18 cellular contexts compared by ENCODE assay signal in genomic region chr1:10065760-10066159, GRCh38. TPM values are rescaled to one million over a fixed set of nuclear protein-coding genes. Genes with fewer than 3 reads are reported as not detected.
DNase-seq lines count a peak whose midpoint lies in the region; ATAC-seq and TF ChIP-seq lines count a peak whose summit lies in the region.
"Had no signal": no experiment of that assay in that cellular context is flagged by ENCODE, and none has a peak within 500 bp of the region (broad histone marks: within the 10 kb centered on the region; RNA-seq: fewer than 3 reads in every experiment).

No MANE protein-coding gene starts in this region.

- no peaks in the 10 kb centered on the region for H3K9me3 Mint-ChIP-seq in endothelial cell (ENCODE audit: unreplicated experiment)
- H3K9me3 Mint-ChIP-seq: activated naive CD8-positive, alpha-beta T cell treated with anti-CD3 and anti-CD28 coated beads, Interleukin-2, amount 50 U/mL, for 24 hours; CD8-positive, alpha-beta memory T cell; memory B cell; naive thymus-derived CD8-positive, alpha-beta T cell had no signal

- H3K27ac ChIP-seq in BLaER1 treated with 17β-estradiol and CSF1 and Interleukin-3, amounts not matched to agents 10 nM and 100 nM: peak overlapping the region in 2 of 11 experiments; percentile 76 to 77; a peak in 3 of 22 replicates
- H3K27ac ChIP-seq in Panc1 (ENCODE audit: low read length): peak overlapping the region; percentile 57; the same call in 1 of the 2 replicates
- H3K27ac ChIP-seq in rectal smooth muscle tissue (ENCODE audit: low read depth, low read length): peak overlapping the region; percentile 57

- no peak for TF ChIP-seq CTCF in Panc1 (IDR thresholded peaks at IDR 0.05)
- TF ChIP-seq CTCF in endothelial cell (IDR thresholded peaks at IDR 0.05; ENCODE audit: unreplicated experiment): no peak

- CTCF ChIA-PET in Panc1 (lab: Charles Lee): no interaction called here

- no TSS peak for BruUV-seq in Panc1 (replicated peaks; lab: Mats Ljungman, UMichigan)

- H3K36me3 ChIP-seq in BLaER1 treated with 17β-estradiol and CSF1 and Interleukin-3, amounts not matched to agents 10 nM and 100 nM: peaks cover 0 to 27% (median 4%) of the 10 kb centered on the region in 11 experiments; a peak in 6 of 22 replicates
- no peaks in the 10 kb centered on the region for H3K36me3 ChIP-seq in Panc1 (ENCODE audit: control insufficient read depth, insufficient read depth, low read length)
- no peaks in the 10 kb centered on the region for H3K36me3 ChIP-seq in rectal smooth muscle tissue (ENCODE audit: control insufficient read depth, insufficient read depth, low read length)
- H3K36me3 ChIP-seq: spleen had no signal

- no peaks in the 10 kb centered on the region for H3K9me3 ChIP-seq in BLaER1 treated with 17β-estradiol and CSF1 and Interleukin-3, amounts not matched to agents 10 nM and 100 nM (replicated peaks in 1 of 11)
- H3K9me3 ChIP-seq in Panc1 (ENCODE audit: control insufficient read depth, insufficient read depth, low read depth, low read length): no peaks in the 10 kb centered on the region
- H3K9me3 ChIP-seq: spleen had no signal

- H3K4me2 ChIP-seq in BLaER1 treated with 17β-estradiol and CSF1 and Interleukin-3, amounts not matched to agents 10 nM and 100 nM: peak overlapping the region in 6 of 11 experiments; percentile 83 to 90 (median 86); a peak in 11 of 22 replicates

- peaks cover 24% of the 10 kb centered on the region for H3K4me1 Mint-ChIP-seq in endothelial cell (ENCODE audit: unreplicated experiment)

- peaks cover 3% of the 10 kb centered on the region for H3K27me3 Mint-ChIP-seq in endothelial cell (ENCODE audit: unreplicated experiment)
- H3K27me3 Mint-ChIP-seq: activated naive CD8-positive, alpha-beta T cell treated with anti-CD3 and anti-CD28 coated beads, Interleukin-2, amount 50 U/mL, for 24 hours; CD8-positive, alpha-beta memory T cell; memory B cell; naive thymus-derived CD8-positive, alpha-beta T cell had no signal

- peak overlapping the region; percentile 78 for H3K27ac Mint-ChIP-seq in endothelial cell (ENCODE audit: unreplicated experiment)
- H3K27ac Mint-ChIP-seq: activated naive CD8-positive, alpha-beta T cell treated with anti-CD3 and anti-CD28 coated beads, Interleukin-2, amount 50 U/mL, for 24 hours; memory B cell had no signal

- no peak for DNase-seq in Panc1 (ENCODE audit: low read depth, low spot score)
- no peak for DNase-seq in endothelial cell (ENCODE audit: low spot score)
- DNase-seq in NCI-H748 (lab: John Stamatoyannopoulos, UW; ENCODE audit: unreplicated experiment): no peak
- DNase-seq in glomerular visceral epithelial cell (ENCODE audit: extremely low spot score): no peak
- DNase-seq: activated CD4-positive, alpha-beta T cell treated with anti-CD3 and anti-CD28 coated beads for 4 hours; activated effector memory CD4-positive, alpha-beta T cell treated with Interleukin-2 at 50 U/mL for 16 hours; activated naive CD8-positive, alpha-beta T cell treated with anti-CD3 and anti-CD28 coated beads, Interleukin-2, amount 50 U/mL, for 24 hours; CD8-positive, alpha-beta memory T cell; naive thymus-derived CD8-positive, alpha-beta T cell; NCI-H1694 treated with DMSO at 0.1 percent for 48 hours; RPMI8226; spleen had no signal

- H3K4me3 ChIP-seq in BLaER1 treated with 17β-estradiol and CSF1 and Interleukin-3, amounts not matched to agents 10 nM and 100 nM: no peak overlapping the region
- H3K4me3 ChIP-seq in Panc1 (ENCODE audit: low read depth in 2 of 2, low read length in 2 of 2) (no peak overlapping the region), rectal smooth muscle tissue (ENCODE audit: low read length) (no peak overlapping the region)

- POLR2A ChIA-PET in Panc1 (lab: Charles Lee): no interaction called here

- in situ Hi-C loops in Panc1 (cut with HindIII; ENCODE audit: low pct_unique_long_range_greater_than_20kb, low sequenced_read_pairs): no loop called here

- peaks cover 0 to 99% (median 49%) of the 10 kb centered on the region in 11 experiments; a peak in 16 of 22 replicates for H4K20me1 ChIP-seq in BLaER1 treated with 17β-estradiol and CSF1 and Interleukin-3, amounts not matched to agents 10 nM and 100 nM

- peaks cover 39 to 61% (median 52%) of the 10 kb centered on the region in 10 experiments for H3K4me1 ChIP-seq in BLaER1 treated with 17β-estradiol and CSF1 and Interleukin-3, amounts not matched to agents 10 nM and 100 nM
- H3K4me1 ChIP-seq in Panc1 (ENCODE audit: control insufficient read depth, insufficient read depth, low read length) (peaks cover 8% of the 10 kb centered on the region; the same call in 1 of the 2 replicates), rectal smooth muscle tissue (ENCODE audit: control insufficient read depth, insufficient read depth, low read length) (peaks cover 13% of the 10 kb centered on the region)

- intact Hi-C loops in Panc1 (cut with micrococcal nuclease; ENCODE audit: unreplicated experiment): no loop called here

- H3K9ac ChIP-seq in BLaER1 treated with 17β-estradiol and CSF1 and Interleukin-3, amounts not matched to agents 10 nM and 100 nM: no peak overlapping the region
- H3K9ac ChIP-seq in rectal smooth muscle tissue (ENCODE audit: low read length): no peak overlapping the region

- ATAC-seq in Panc1: no peak
- ATAC-seq in GM21723 (IDR thresholded peaks at IDR 0.05; ENCODE audit: unreplicated experiment): no peak
- no peak for ATAC-seq in HG02623 (IDR thresholded peaks at IDR 0.05; ENCODE audit: unreplicated experiment)
- ATAC-seq: activated naive CD8-positive, alpha-beta T cell treated with anti-CD3 and anti-CD28 coated beads, Interleukin-2, amount 50 U/mL, for 24 hours; HCT116; naive thymus-derived CD8-positive, alpha-beta T cell had no signal

- H3K4me3 Mint-ChIP-seq in endothelial cell (ENCODE audit: unreplicated experiment): no peak overlapping the region
- H3K4me3 Mint-ChIP-seq: activated naive CD8-positive, alpha-beta T cell treated with anti-CD3 and anti-CD28 coated beads, Interleukin-2, amount 50 U/mL, for 24 hours; memory B cell; naive thymus-derived CD8-positive, alpha-beta T cell had no signal

- peaks cover 0 to 18% (median 0%) of the 10 kb centered on the region in 11 experiments; a peak in 3 of 22 replicates for H3K27me3 ChIP-seq in BLaER1 treated with 17β-estradiol and CSF1 and Interleukin-3, amounts not matched to agents 10 nM and 100 nM
- H3K27me3 ChIP-seq in Panc1 (ENCODE audit: control insufficient read depth, insufficient read depth, low read length): no peaks in the 10 kb centered on the region
- no peaks in the 10 kb centered on the region for H3K27me3 ChIP-seq in rectal smooth muscle tissue (ENCODE audit: control insufficient read depth, insufficient read depth, low read length)
- H3K27me3 ChIP-seq: spleen had no signal

- H3K36me3 Mint-ChIP-seq in endothelial cell (ENCODE audit: low read depth, unreplicated experiment): no peaks in the 10 kb centered on the region

RNA-seq across cellular contexts. Expression of gene UBE4B, which starts 33.0 kb away (rescaled TPM):
- total RNA-seq in Panc1 (2021; ENCODE audit: unreplicated experiment): 54.7 TPM
- polyA plus RNA-seq in Panc1 (2012; ENCODE audit: insufficient read length): 52.9 TPM
- total RNA-seq in endothelial cell (ENCODE audit: unreplicated experiment): 54.8 TPM
